8 cellular contexts compared by ENCODE assay signal in genomic region chr3:183122257-183122932, GRCh38. TPM values are rescaled to one million over a fixed set of nuclear protein-coding genes. Genes with fewer than 3 reads are reported as not detected.
DNase-seq lines count a peak whose midpoint lies in the region; ATAC-seq and TF ChIP-seq lines count a peak whose summit lies in the region.

No MANE protein-coding gene starts in this region.

- no peaks in the 10 kb centered on the region for H3K9me3 ChIP-seq in SK-N-SH

- H3K79me2 ChIP-seq in SK-N-SH (ENCODE audit: insufficient read depth), result no peaks in the 10 kb centered on the region

- ATAC-seq in GM21528 (IDR thresholded peaks at IDR 0.05; ENCODE audit: low FRiP score, unreplicated experiment), result no peak

- H3K27me3 ChIP-seq in SK-N-SH (ENCODE audit: insufficient read depth), result peaks cover 3% of the 10 kb centered on the region; the same call in 1 of the 2 replicates

- H3K9me2 ChIP-seq in SK-N-SH, result no peaks in the 10 kb centered on the region

- no peak overlapping the region for H2AFZ ChIP-seq in SK-N-SH (ENCODE audit: low read depth)

- WGBS in SK-N-SH (ENCODE audit: low lambda C conversion rate), result 29% methylated on average over 2 of the region's 2 CpGs

- H3K4me1 ChIP-seq in SK-N-SH (ENCODE audit: control insufficient read depth in 1 of 2, insufficient read depth in 2 of 2, low read depth in 1 of 2, low read length in 1 of 2), result peaks cover 0 to 7% of the 10 kb centered on the region in 2 experiments; a peak in 1 of 4 replicates

- no peak overlapping the region for H3K4me2 ChIP-seq in SK-N-SH

- H3K36me3 ChIP-seq in SK-N-SH (replicated peaks in 1 of 2; ENCODE audit: control insufficient read depth in 1 of 2, insufficient read depth in 2 of 2, low read length in 1 of 2), result no peaks in the 10 kb centered on the region

- H4K20me1 ChIP-seq in SK-N-SH (ENCODE audit: insufficient read depth), result no peaks in the 10 kb centered on the region

- TF ChIP-seq RAD21 in SK-N-SH (IDR thresholded peaks at IDR 0.05; ENCODE audit: low read length), result peak; percentile 92

- TF ChIP-seq CTCF in 22Rv1 (IDR thresholded peaks at IDR 0.05), result peak; percentile 81
- peak; percentile 97 for TF ChIP-seq CTCF in SK-N-SH (IDR thresholded peaks at IDR 0.05)
- TF ChIP-seq CTCF in fibroblast of the aortic adventitia (IDR thresholded peaks at IDR 0.05; ENCODE audit: insufficient read depth, low read length), result peak; percentile 78

- POLR2A ChIA-PET in SK-N-SH (lab: Yijun Ruan, JAX), result interaction anchor here (0.6 kb wide), 1 partner anchor 324 kb away, joined by 7 read pairs; no protein-coding TSS in a partner anchor

- H3K27ac ChIP-seq in 22Rv1 (no peak overlapping the region), SK-N-SH (ENCODE audit: low read depth in 2 of 2, low read length in 1 of 2) (peak overlapping the region in 1 of 2 experiments; percentile 14; a peak in 2 of 4 replicates)

- DNase-seq in GF-D8 (lab: John Stamatoyannopoulos, UW) (peak; percentile 29), NCI-H1048 (lab: John Stamatoyannopoulos, UW) (peak; percentile 16), SK-N-SH (peak; percentile 63), fibroblast of the aortic adventitia (ENCODE audit: low read depth) (peak; percentile 86), pulmonary artery endothelial cell (ENCODE audit: low read depth, low spot score) (peak; percentile 85), ureter (ENCODE audit: low spot score) (no peak)

- H3K9ac ChIP-seq in SK-N-SH, result no peak overlapping the region

- CTCF ChIA-PET in SK-N-SH (lab: Yijun Ruan, JAX), result interaction anchor here (0.7 to 8.5 kb wide), 34 partner anchors 9 to 580 kb away, joined by 3 to 143 read pairs (median 4); partner anchors contain the start of genes LAMP3 and MCF2L2

- H3K4me3 ChIP-seq in SK-N-SH (ENCODE audit: low read depth in 2 of 2, low read length in 1 of 2), result no peak overlapping the region; a peak in 1 of 4 replicates
- no peak overlapping the region for H3K4me3 ChIP-seq in fibroblast of the aortic adventitia (ENCODE audit: low read depth, low read length)

- TF ChIP-seq EP300 in SK-N-SH (IDR thresholded peaks at IDR 0.05; ENCODE audit: borderline replicate concordance in 1 of 2, low read depth in 1 of 2, low read length in 1 of 2), result no peak

- peaks cover 14% of the 10 kb centered on the region for H3F3A ChIP-seq in SK-N-SH (replicated peaks; ENCODE audit: insufficient read depth)

TF ChIP-seq in SK-N-SH, 30 proteins besides CTCF, POLR2A, EP300 and RAD21:
- TF ChIP-seq, protein P1, sequence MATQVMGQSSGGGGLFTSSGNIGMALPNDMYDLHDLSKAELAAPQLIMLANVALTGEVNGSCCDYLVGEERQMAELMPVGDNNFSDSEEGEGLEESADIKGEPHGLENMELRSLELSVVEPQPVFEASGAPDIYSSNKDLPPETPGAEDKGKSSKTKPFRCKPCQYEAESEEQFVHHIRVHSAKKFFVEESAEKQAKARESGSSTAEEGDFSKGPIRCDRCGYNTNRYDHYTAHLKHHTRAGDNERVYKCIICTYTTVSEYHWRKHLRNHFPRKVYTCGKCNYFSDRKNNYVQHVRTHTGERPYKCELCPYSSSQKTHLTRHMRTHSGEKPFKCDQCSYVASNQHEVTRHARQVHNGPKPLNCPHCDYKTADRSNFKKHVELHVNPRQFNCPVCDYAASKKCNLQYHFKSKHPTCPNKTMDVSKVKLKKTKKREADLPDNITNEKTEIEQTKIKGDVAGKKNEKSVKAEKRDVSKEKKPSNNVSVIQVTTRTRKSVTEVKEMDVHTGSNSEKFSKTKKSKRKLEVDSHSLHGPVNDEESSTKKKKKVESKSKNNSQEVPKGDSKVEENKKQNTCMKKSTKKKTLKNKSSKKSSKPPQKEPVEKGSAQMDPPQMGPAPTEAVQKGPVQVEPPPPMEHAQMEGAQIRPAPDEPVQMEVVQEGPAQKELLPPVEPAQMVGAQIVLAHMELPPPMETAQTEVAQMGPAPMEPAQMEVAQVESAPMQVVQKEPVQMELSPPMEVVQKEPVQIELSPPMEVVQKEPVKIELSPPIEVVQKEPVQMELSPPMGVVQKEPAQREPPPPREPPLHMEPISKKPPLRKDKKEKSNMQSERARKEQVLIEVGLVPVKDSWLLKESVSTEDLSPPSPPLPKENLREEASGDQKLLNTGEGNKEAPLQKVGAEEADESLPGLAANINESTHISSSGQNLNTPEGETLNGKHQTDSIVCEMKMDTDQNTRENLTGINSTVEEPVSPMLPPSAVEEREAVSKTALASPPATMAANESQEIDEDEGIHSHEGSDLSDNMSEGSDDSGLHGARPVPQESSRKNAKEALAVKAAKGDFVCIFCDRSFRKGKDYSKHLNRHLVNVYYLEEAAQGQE (IDR thresholded peaks at IDR 0.05; ENCODE audit: low read depth, low read length), result no peak
- TF ChIP-seq NFIC (IDR thresholded peaks at IDR 0.05; ENCODE audit: borderline replicate concordance) (0 out of 2 replicates have a peak, but pooled peaks have one; percentile 10), SMC3 (IDR thresholded peaks at IDR 0.05; ENCODE audit: low read depth, low read length) (peak; percentile 79)

RNA-seq across cellular contexts. Expression of gene MCCC1, which starts 23.1 kb away (rescaled TPM):
- polyA plus RNA-seq in SK-N-SH (2012; rRNA removed), result 15.4 and 19.4 TPM in 2 replicates
- 17.6 and 18.1 TPM in 2 replicates for polyA plus RNA-seq in SK-N-SH (2012; cell fraction: cytosol; rRNA removed)
- polyA plus RNA-seq in SK-N-SH (2012; cell fraction: nucleus; rRNA removed), result 12.9 and 19.6 TPM in 2 replicates
- total RNA-seq in fibroblast of the aortic adventitia (ENCODE audit: low replicate concordance), result 23.7 and 38.2 TPM in 2 replicates
- total RNA-seq in pulmonary artery endothelial cell, result 21.0 and 31.7 TPM in 2 replicates
- 102 TPM for total RNA-seq in ureter

RNA-seq across cellular contexts. Expression of gene LAMP3, which starts 40.1 kb away (rescaled TPM):
- polyA plus RNA-seq in SK-N-SH (2012; rRNA removed), result 0.06 and 0.21 TPM in 2 replicates
- 0.06 and 0.14 TPM in 2 replicates for polyA plus RNA-seq in SK-N-SH (2012; cell fraction: cytosol; rRNA removed)
- 0.01 and 0.07 TPM in 2 replicates for polyA plus RNA-seq in SK-N-SH (2012; cell fraction: nucleus; rRNA removed)
- total RNA-seq in fibroblast of the aortic adventitia (ENCODE audit: low replicate concordance) (0.08 and 0.36 TPM in 2 replicates), pulmonary artery endothelial cell (0.46 and 1.8 TPM in 2 replicates), ureter (5.3 TPM)
